Comparison of ENCODE assay signal across 26 cellular contexts in genomic region chr5:56090793-56091460, GRCh38.
A peak's percentile ranks its signal among the peaks of the same experiment; 100 is the strongest.
DNase-seq lines count a peak whose midpoint lies in the region; ATAC-seq, FAIRE-seq and TF ChIP-seq lines count a peak whose summit lies in the region.
"Had no signal": no experiment of that assay in that cellular context is flagged by ENCODE, and none has a peak within 500 bp of the region (broad histone marks: within the 10 kb centered on the region; RNA-seq: fewer than 3 reads in every experiment).

No MANE protein-coding gene starts in this region.

- CTCF ChIA-PET in Caco-2 (lab: Charles Lee) = no interaction called here
- CTCF ChIA-PET in activated CD8-positive, alpha-beta T cell treated with anti-CD3 and anti-CD28 coated beads for 36 hours (lab: Charles Lee) = no interaction called here

- DNase-seq in activated T-cell treated with anti-CD3 and anti-CD28 coated beads, Interleukin-2, amount 50 U/mL, for 24 hours = no peak
- DNase-seq in activated T-cell treated with anti-CD3 and anti-CD28 coated beads for 4 hours = no peak
- no peak for DNase-seq in Caco-2
- no peak for DNase-seq in activated CD8-positive, alpha-beta T cell treated with anti-CD3 and anti-CD28 coated beads for 36 hours
- no peak for DNase-seq in mesenchymal stem cell
- no peak for DNase-seq in hippocampal formation (lab: John Stamatoyannopoulos, UW)
- DNase-seq in pancreas = no peak
- DNase-seq in left colon = no peak
- DNase-seq: activated CD4-positive, alpha-beta T cell treated with anti-CD3 and anti-CD28 coated beads for 4 hours; activated CD8-positive, alpha-beta memory T cell treated with anti-CD3 and anti-CD28 coated beads, Interleukin-2, amount 50 U/mL, for 4 hours; activated effector memory CD4-positive, alpha-beta T cell treated with Interleukin-2 at 50 U/mL for 16 hours; anterior cingulate cortex; C1 segment of cervical spinal cord; colonic mucosa; esophagus squamous epithelium; islet precursor cell; mucosa of descending colon; NCI-H1092; NCI-H187 treated with DMSO at 0.1 percent for 48 hours; NCI-H446; Peyer's patch; SJCRH30 had no signal

- no peak for FAIRE-seq in pancreas (lab: Jason Lieb, UNC)

- no peaks in the 10 kb centered on the region for H3K79me1 ChIP-seq in mesenchymal stem cell (replicated peaks; ENCODE audit: low read length, poor library complexity, severe bottlenecking)

- H3K9me3 ChIP-seq in Caco-2 (no peaks in the 10 kb centered on the region), mesenchymal stem cell (ENCODE audit: control insufficient read depth, low read length) (no peaks in the 10 kb centered on the region), pancreas (no peaks in the 10 kb centered on the region)
- H3K9me3 ChIP-seq: colonic mucosa, esophagus squamous epithelium, mucosa of descending colon, Peyer's patch, right lobe of liver, SJCRH30, tibial nerve had no signal

- no peaks in the 10 kb centered on the region for H3K36me3 Mint-ChIP-seq in activated T-cell treated with anti-CD3 and anti-CD28 coated beads, Interleukin-2, amount 50 U/mL, for 24 hours (ENCODE audit: low read depth)
- H3K36me3 Mint-ChIP-seq in Caco-2 (ENCODE audit: insufficient read depth, unreplicated experiment) = peaks cover 18% of the 10 kb centered on the region
- no peaks in the 10 kb centered on the region for H3K36me3 Mint-ChIP-seq in activated CD8-positive, alpha-beta T cell treated with anti-CD3 and anti-CD28 coated beads for 36 hours (ENCODE audit: low read depth)
- H3K36me3 Mint-ChIP-seq: neural progenitor cell had no signal

- no peaks in the 10 kb centered on the region for H3K36me3 ChIP-seq in Caco-2 (ENCODE audit: control insufficient read depth, insufficient read depth, low read length)
- H3K36me3 ChIP-seq in mesenchymal stem cell (ENCODE audit: control insufficient read depth in 1 of 2, insufficient read depth in 2 of 2, low read depth in 1 of 2, low read length in 2 of 2) = no peaks in the 10 kb centered on the region
- H3K36me3 ChIP-seq in pancreas = no peaks in the 10 kb centered on the region
- H3K36me3 ChIP-seq: colonic mucosa, esophagus squamous epithelium, neural progenitor cell, Peyer's patch, right lobe of liver, SJCRH30, tibial nerve had no signal

- no peak for TF ChIP-seq CTCF in Caco-2 (IDR thresholded peaks at IDR 0.05; ENCODE audit: insufficient read depth in 1 of 2, low read depth in 1 of 2, low read length in 1 of 2, severe bottlenecking in 1 of 2, unreplicated experiment in 1 of 2)
- no peak for TF ChIP-seq CTCF in activated CD8-positive, alpha-beta T cell treated with anti-CD3 and anti-CD28 coated beads for 36 hours (IDR thresholded peaks at IDR 0.05)
- TF ChIP-seq CTCF in pancreas (IDR thresholded peaks at IDR 0.05) = no peak

- peak overlapping the region; percentile 23 for H3K27ac Mint-ChIP-seq in activated T-cell treated with anti-CD3 and anti-CD28 coated beads, Interleukin-2, amount 50 U/mL, for 24 hours
- H3K27ac Mint-ChIP-seq in Caco-2 (ENCODE audit: unreplicated experiment) = peak overlapping the region; percentile 83
- peak overlapping the region; percentile 42 for H3K27ac Mint-ChIP-seq in activated CD8-positive, alpha-beta T cell treated with anti-CD3 and anti-CD28 coated beads for 36 hours
- H3K27ac Mint-ChIP-seq: neural progenitor cell had no signal

- H3K4me2 ChIP-seq in mesenchymal stem cell (ENCODE audit: low read length, poor library complexity, severe bottlenecking) = no peak overlapping the region
- H3K4me2 ChIP-seq: neural progenitor cell had no signal

- intact Hi-C loops in Caco-2 (cut with micrococcal nuclease; ENCODE audit: unreplicated experiment) (no loop called here), pancreas (cut with DNase I) (no loop called here), left colon (cut with DNase I, micrococcal nuclease) (no loop called here)
- intact Hi-C loops in activated CD8-positive, alpha-beta T cell treated with anti-CD3 and anti-CD28 coated beads for 36 hours (cut with micrococcal nuclease) = no loop called here

- peak overlapping the region; percentile 46 for H4K8ac ChIP-seq in mesenchymal stem cell (ENCODE audit: low read length)

- H3K27me3 ChIP-seq in Caco-2 (replicated peaks; ENCODE audit: control insufficient read depth, insufficient read depth, low read length) (no peaks in the 10 kb centered on the region), mesenchymal stem cell (ENCODE audit: control insufficient read depth in 1 of 2, insufficient read depth in 1 of 2, low read length in 2 of 2) (no peaks in the 10 kb centered on the region), pancreas (no peaks in the 10 kb centered on the region)
- H3K27me3 ChIP-seq: colonic mucosa, esophagus squamous epithelium, neural progenitor cell, Peyer's patch, right lobe of liver, SJCRH30, tibial nerve had no signal

- peaks cover 71% of the 10 kb centered on the region for H3K4me1 Mint-ChIP-seq in activated T-cell treated with anti-CD3 and anti-CD28 coated beads, Interleukin-2, amount 50 U/mL, for 24 hours (ENCODE audit: low read depth)
- H3K4me1 Mint-ChIP-seq in Caco-2 (ENCODE audit: low read depth, unreplicated experiment) = peaks cover 26% of the 10 kb centered on the region
- H3K4me1 Mint-ChIP-seq in activated CD8-positive, alpha-beta T cell treated with anti-CD3 and anti-CD28 coated beads for 36 hours (ENCODE audit: low read depth) = peaks cover 63% of the 10 kb centered on the region
- H3K4me1 Mint-ChIP-seq: neural progenitor cell had no signal

- no peaks in the 10 kb centered on the region for H3K9me3 Mint-ChIP-seq in activated T-cell treated with anti-CD3 and anti-CD28 coated beads, Interleukin-2, amount 50 U/mL, for 24 hours
- H3K9me3 Mint-ChIP-seq in Caco-2 (ENCODE audit: unreplicated experiment) = no peaks in the 10 kb centered on the region
- no peaks in the 10 kb centered on the region for H3K9me3 Mint-ChIP-seq in activated CD8-positive, alpha-beta T cell treated with anti-CD3 and anti-CD28 coated beads for 36 hours

- peak overlapping the region; percentile 85 for H3K4ac ChIP-seq in mesenchymal stem cell (ENCODE audit: low read depth in 1 of 2, low read length in 2 of 2)

- H2BK5ac ChIP-seq in mesenchymal stem cell (ENCODE audit: low read depth, low read length, poor library complexity, severe bottlenecking) = no peak overlapping the region

- ATAC-seq in activated CD8-positive, alpha-beta T cell treated with anti-CD3 and anti-CD28 coated beads for 36 hours = no peak
- ATAC-seq in pancreas (no peak), left colon (no peak)
- ATAC-seq: HCT116, mucosa of descending colon, right lobe of liver had no signal

- no TSS peak for BruUV-seq in Caco-2 (replicated peaks; lab: Mats Ljungman, UMichigan)

- H3K4me1 ChIP-seq in Caco-2 (peaks cover 43% of the 10 kb centered on the region), mesenchymal stem cell (ENCODE audit: control insufficient read depth, insufficient read depth, low read depth, low read length) (peaks cover 5% of the 10 kb centered on the region), pancreas (peaks cover 0 to 3% (median 0%) of the 10 kb centered on the region in 3 donors)
- H3K4me1 ChIP-seq: colonic mucosa, neural progenitor cell, Peyer's patch, SJCRH30 had no signal

- H2BK15ac ChIP-seq in mesenchymal stem cell (ENCODE audit: low read depth, poor library complexity, severe bottlenecking) = peak overlapping the region; percentile 75

- no peak overlapping the region for H3K23ac ChIP-seq in mesenchymal stem cell (ENCODE audit: low read length in 2 of 2)

- WGBS in mesenchymal stem cell = 95% methylated on average over 6 of the region's 7 CpGs
- WGBS in pancreas, 2 donors = 92 to 96% methylated on average over 7 of the region's 7 CpGs

- no peak overlapping the region for H2AK5ac ChIP-seq in mesenchymal stem cell (ENCODE audit: low read length, severe bottlenecking)

- H3K4me3 ChIP-seq in Caco-2 (ENCODE audit: low read depth, low read length) (no peak overlapping the region), mesenchymal stem cell (ENCODE audit: insufficient read depth in 1 of 2, low read depth in 1 of 2, low read length in 2 of 2) (no peak overlapping the region), pancreas (no peak overlapping the region)
- H3K4me3 ChIP-seq: colonic mucosa, esophagus squamous epithelium, mucosa of descending colon, neural progenitor cell, Peyer's patch, right lobe of liver, SJCRH30, tibial nerve had no signal

- H2AFZ ChIP-seq in mesenchymal stem cell (ENCODE audit: low read depth, low read length) = no peak overlapping the region
- H2AFZ ChIP-seq: neural progenitor cell had no signal

- H3K14ac ChIP-seq in mesenchymal stem cell (ENCODE audit: low read length in 2 of 2) = no peak overlapping the region

- H2BK120ac ChIP-seq in mesenchymal stem cell (ENCODE audit: low read depth, low read length) = peak overlapping the region; percentile 45

- no peak overlapping the region for H3K4me3 Mint-ChIP-seq in activated T-cell treated with anti-CD3 and anti-CD28 coated beads, Interleukin-2, amount 50 U/mL, for 24 hours
- H3K4me3 Mint-ChIP-seq in Caco-2 (ENCODE audit: unreplicated experiment) = peak overlapping the region; percentile 2
- H3K4me3 Mint-ChIP-seq in activated CD8-positive, alpha-beta T cell treated with anti-CD3 and anti-CD28 coated beads for 36 hours = no peak overlapping the region
- H3K4me3 Mint-ChIP-seq: neural progenitor cell had no signal

- H4K91ac ChIP-seq in mesenchymal stem cell (ENCODE audit: low read length) = peak overlapping the region; percentile 52

- H3K9ac ChIP-seq in mesenchymal stem cell (ENCODE audit: low read length) = no peak overlapping the region
- H3K9ac ChIP-seq: neural progenitor cell had no signal

- H3K27ac ChIP-seq in mesenchymal stem cell (ENCODE audit: low read length, poor library complexity, severe bottlenecking) = no peak overlapping the region
- no peak overlapping the region for H3K27ac ChIP-seq in pancreas
- H3K27ac ChIP-seq: colonic mucosa, esophagus squamous epithelium, neural progenitor cell, Peyer's patch, right lobe of liver, SJCRH30, tibial nerve had no signal

- H2BK12ac ChIP-seq in mesenchymal stem cell (ENCODE audit: low read length in 2 of 2) = peak overlapping the region; percentile 83 to 91

- H3K27me3 Mint-ChIP-seq in activated T-cell treated with anti-CD3 and anti-CD28 coated beads, Interleukin-2, amount 50 U/mL, for 24 hours = no peaks in the 10 kb centered on the region
- no peaks in the 10 kb centered on the region for H3K27me3 Mint-ChIP-seq in Caco-2 (ENCODE audit: insufficient read depth, unreplicated experiment)
- no peaks in the 10 kb centered on the region for H3K27me3 Mint-ChIP-seq in activated CD8-positive, alpha-beta T cell treated with anti-CD3 and anti-CD28 coated beads for 36 hours

- POLR2A ChIA-PET in Caco-2 (lab: Charles Lee) = interaction anchor here (0.7 kb wide), 1 partner anchor 52 kb away, joined by 6 read pairs; no protein-coding TSS in a partner anchor
- POLR2A ChIA-PET in activated CD8-positive, alpha-beta T cell treated with anti-CD3 and anti-CD28 coated beads for 36 hours (lab: Charles Lee) = no interaction called here

- H3K18ac ChIP-seq in mesenchymal stem cell (ENCODE audit: low read depth in 1 of 2, low read length in 2 of 2) = peak overlapping the region; percentile 58 to 86

Comparison
In these comparisons a context has a peak if more than half of its experiments do, and no peak if none do; other contexts are left out.
1. H3K27ac Mint-ChIP-seq: peak in every context shown above with its lines; median percentile 83 in Caco-2; 42 in activated CD8-positive, alpha-beta T cell treated with anti-CD3 and anti-CD28 coated beads for 36 hours; 23 in activated T-cell treated with anti-CD3 and anti-CD28 coated beads, Interleukin-2, amount 50 U/mL, for 24 hours.